In the genomic region with DNA sequence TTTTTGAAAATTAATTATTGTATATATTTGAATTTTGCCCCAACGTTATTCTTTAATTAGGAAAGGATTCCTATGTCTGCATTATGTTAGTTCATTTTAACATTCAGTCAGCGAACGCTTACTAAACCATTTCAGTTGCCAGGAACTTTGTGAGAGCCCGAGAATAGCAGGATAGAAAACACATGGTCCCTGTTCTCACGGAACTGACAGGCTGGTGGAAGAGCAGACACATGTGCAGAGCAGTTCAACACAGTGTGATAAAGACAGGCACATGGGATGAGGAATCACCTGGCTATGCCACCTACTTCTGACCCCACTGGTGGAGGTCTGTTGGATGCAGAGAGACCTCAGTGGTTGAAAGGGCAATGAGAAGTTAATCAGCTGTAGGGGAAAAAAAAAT, we compare ENCODE assay signal across 16 cellular contexts.
"Had no signal": no experiment of that assay in that cellular context is flagged by ENCODE, and none has a peak within 500 bp of the region (broad histone marks: within the 10 kb centered on the region; RNA-seq: fewer than 3 reads in every experiment).

No MANE protein-coding gene starts in this region.

- ATAC-seq: left colon; natural killer cell treated with Interleukin-12 subunit alpha and Interleukin-12 subunit beta and Interleukin-15 and Interleukin-18, amount 100 ng/mL, for 72 hours had no signal

- H3K9ac ChIP-seq: parathyroid adenoma had no signal

- H3K4me3 ChIP-seq: esophagus muscularis mucosa, lung, thyroid gland, uterus had no signal

- H3K27ac ChIP-seq: esophagus muscularis mucosa, parathyroid adenoma, thyroid gland, uterus had no signal

- H3K4me1 ChIP-seq: parathyroid adenoma, thyroid gland, uterus had no signal

- H3K27me3 ChIP-seq: esophagus muscularis mucosa, thyroid gland, uterus had no signal

- H3K9me3 ChIP-seq: esophagus muscularis mucosa, thyroid gland, uterus had no signal

- DNase-seq: activated B cell treated with CpG ODN at 0.5 μM for 24 hours; activated CD4-positive, alpha-beta memory T cell treated with anti-CD3 and anti-CD28 coated beads for 36 hours; activated CD4-positive, alpha-beta T cell treated with anti-CD3 and anti-CD28 coated beads for 4 hours; amniotic stem cell; effector memory CD4-positive, alpha-beta T cell; left colon; stimulated activated CD4-positive, alpha-beta T cell treated with anti-CD3 and anti-CD28 coated beads, Interleukin-2, amount 100 ng/mL, for 24 hours; stimulated activated naive CD4-positive, alpha-beta T cell treated with Interleukin-2 at 50 U/mL for 16 hours; thyroid gland; uterus had no signal

- H3K36me3 ChIP-seq: esophagus muscularis mucosa, thyroid gland, uterus had no signal

- H3K79me2 ChIP-seq: parathyroid adenoma had no signal

- FAIRE-seq: endothelial cell of umbilical vein, TTC549 had no signal

- H2AFZ ChIP-seq: parathyroid adenoma had no signal
